In genomic region chr22:26564672-26565071, GRCh38 we compare ENCODE assay signal across 1 cellular context.
TF ChIP-seq lines count a peak whose summit lies in the region.

No MANE protein-coding gene starts in this region.

TF ChIP-seq in HEK293, 187 proteins besides CTCF, POLR2A, EP300 and RAD21 (continued from another document):
- TF ChIP-seq ZSCAN5A (tag by site-specific recombination; IDR thresholded peaks at IDR 0.05) (no peak), PRDM1 (tag by site-specific recombination; IDR thresholded peaks at IDR 0.05) (peak; percentile 17; the same call in 1 of the 2 replicates), ZNF768 (tag by site-specific recombination; IDR thresholded peaks at IDR 0.05) (peak; percentile 56; the same call in 1 of the 2 replicates), OSR2 (tag by site-specific recombination; IDR thresholded peaks at IDR 0.05) (no peak), SP7 (tag by site-specific recombination; IDR thresholded peaks at IDR 0.05) (no peak), ZNF37A (tag by site-specific recombination; IDR thresholded peaks at IDR 0.05) (no peak), ZNF654 (tag by site-specific recombination; IDR thresholded peaks at IDR 0.05; ENCODE audit: low read depth) (no peak), ZNF214 (tag by site-specific recombination; IDR thresholded peaks at IDR 0.05; ENCODE audit: borderline replicate concordance) (no peak)
